1 cellular context compared by ENCODE assay signal in the genomic region with DNA sequence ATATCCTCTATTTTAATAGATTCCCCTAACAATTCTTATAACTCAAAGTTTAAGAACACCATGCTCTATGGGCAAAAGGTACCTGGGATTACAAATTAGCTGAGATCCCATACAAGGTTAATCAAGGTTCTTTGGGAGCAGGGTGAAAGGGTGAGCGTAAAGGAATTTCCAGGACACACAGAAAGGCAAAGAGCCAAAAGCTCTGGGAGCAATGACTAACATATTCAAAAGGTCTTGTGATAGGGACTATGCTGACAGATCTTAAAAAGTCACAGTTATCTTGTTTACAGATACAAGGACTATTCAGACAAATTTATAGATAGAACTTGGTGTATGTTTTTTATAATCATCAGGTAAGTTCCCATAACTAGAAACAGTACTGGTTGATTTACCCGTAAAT.
TF ChIP-seq lines count a peak whose summit lies in the region.

No MANE protein-coding gene starts in this region.

TF ChIP-seq in HepG2, 621 proteins besides CTCF, POLR2A, EP300 and RAD21:
- no peak for TF ChIP-seq PTBP1 (IDR thresholded peaks at IDR 0.05; ENCODE audit: low read depth, low read length, poor library complexity, severe bottlenecking)
- TF ChIP-seq, protein P1, sequence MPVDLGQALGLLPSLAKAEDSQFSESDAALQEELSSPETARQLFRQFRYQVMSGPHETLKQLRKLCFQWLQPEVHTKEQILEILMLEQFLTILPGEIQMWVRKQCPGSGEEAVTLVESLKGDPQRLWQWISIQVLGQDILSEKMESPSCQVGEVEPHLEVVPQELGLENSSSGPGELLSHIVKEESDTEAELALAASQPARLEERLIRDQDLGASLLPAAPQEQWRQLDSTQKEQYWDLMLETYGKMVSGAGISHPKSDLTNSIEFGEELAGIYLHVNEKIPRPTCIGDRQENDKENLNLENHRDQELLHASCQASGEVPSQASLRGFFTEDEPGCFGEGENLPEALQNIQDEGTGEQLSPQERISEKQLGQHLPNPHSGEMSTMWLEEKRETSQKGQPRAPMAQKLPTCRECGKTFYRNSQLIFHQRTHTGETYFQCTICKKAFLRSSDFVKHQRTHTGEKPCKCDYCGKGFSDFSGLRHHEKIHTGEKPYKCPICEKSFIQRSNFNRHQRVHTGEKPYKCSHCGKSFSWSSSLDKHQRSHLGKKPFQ (CRISPR knock-in tag; IDR thresholded peaks at IDR 0.05; ENCODE audit: insufficient replicate concordance), result no peak
- TF ChIP-seq ZNF121 (CRISPR knock-in tag; IDR thresholded peaks at IDR 0.05), result no peak
- TF ChIP-seq, protein P2, sequence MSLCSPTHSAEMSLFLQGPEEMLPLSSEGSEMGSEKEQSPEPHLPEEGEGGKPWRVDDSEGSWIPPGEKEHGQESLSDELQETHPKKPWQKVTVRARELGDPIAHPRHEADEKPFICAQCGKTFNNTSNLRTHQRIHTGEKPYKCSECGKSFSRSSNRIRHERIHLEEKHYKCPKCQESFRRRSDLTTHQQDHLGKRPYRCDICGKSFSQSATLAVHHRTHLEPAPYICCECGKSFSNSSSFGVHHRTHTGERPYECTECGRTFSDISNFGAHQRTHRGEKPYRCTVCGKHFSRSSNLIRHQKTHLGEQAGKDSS (CRISPR knock-in tag; IDR thresholded peaks at IDR 0.05; ENCODE audit: borderline replicate concordance, low read depth), result no peak
- TF ChIP-seq GATA4 (IDR thresholded peaks at IDR 0.05; ENCODE audit: borderline replicate concordance, low read depth), result no peak
- TF ChIP-seq HNF4G (IDR thresholded peaks at IDR 0.05; ENCODE audit: borderline replicate concordance, low read depth, low read length), result no peak
- TF ChIP-seq HNF4G (CRISPR knock-in tag; IDR thresholded peaks at IDR 0.05; ENCODE audit: borderline replicate concordance, low read depth), result no peak
- TF ChIP-seq ZNF333 (CRISPR knock-in tag; IDR thresholded peaks at IDR 0.05; ENCODE audit: borderline replicate concordance), result no peak
- TF ChIP-seq, protein P3, sequence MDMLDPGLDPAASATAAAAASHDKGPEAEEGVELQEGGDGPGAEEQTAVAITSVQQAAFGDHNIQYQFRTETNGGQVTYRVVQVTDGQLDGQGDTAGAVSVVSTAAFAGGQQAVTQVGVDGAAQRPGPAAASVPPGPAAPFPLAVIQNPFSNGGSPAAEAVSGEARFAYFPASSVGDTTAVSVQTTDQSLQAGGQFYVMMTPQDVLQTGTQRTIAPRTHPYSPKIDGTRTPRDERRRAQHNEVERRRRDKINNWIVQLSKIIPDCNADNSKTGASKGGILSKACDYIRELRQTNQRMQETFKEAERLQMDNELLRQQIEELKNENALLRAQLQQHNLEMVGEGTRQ (IDR thresholded peaks at IDR 0.05; ENCODE audit: low read depth, low read length), result no peak
- TF ChIP-seq, protein P3 (CRISPR knock-in tag; IDR thresholded peaks at IDR 0.05; ENCODE audit: borderline replicate concordance), result no peak
- no peak for TF ChIP-seq HCFC1 (IDR thresholded peaks at IDR 0.05; ENCODE audit: low read depth, low read length)
- no peak for TF ChIP-seq ERF (CRISPR knock-in tag; IDR thresholded peaks at IDR 0.05)
- TF ChIP-seq, protein P4, sequence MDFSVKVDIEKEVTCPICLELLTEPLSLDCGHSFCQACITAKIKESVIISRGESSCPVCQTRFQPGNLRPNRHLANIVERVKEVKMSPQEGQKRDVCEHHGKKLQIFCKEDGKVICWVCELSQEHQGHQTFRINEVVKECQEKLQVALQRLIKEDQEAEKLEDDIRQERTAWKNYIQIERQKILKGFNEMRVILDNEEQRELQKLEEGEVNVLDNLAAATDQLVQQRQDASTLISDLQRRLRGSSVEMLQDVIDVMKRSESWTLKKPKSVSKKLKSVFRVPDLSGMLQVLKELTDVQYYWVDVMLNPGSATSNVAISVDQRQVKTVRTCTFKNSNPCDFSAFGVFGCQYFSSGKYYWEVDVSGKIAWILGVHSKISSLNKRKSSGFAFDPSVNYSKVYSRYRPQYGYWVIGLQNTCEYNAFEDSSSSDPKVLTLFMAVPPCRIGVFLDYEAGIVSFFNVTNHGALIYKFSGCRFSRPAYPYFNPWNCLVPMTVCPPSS (IDR thresholded peaks at IDR 0.05), result no peak
- TF ChIP-seq KDM5B (CRISPR knock-in tag; IDR thresholded peaks at IDR 0.05; ENCODE audit: borderline replicate concordance), result no peak
- TF ChIP-seq KDM2A (CRISPR knock-in tag; IDR thresholded peaks at IDR 0.05; ENCODE audit: borderline replicate concordance, low read depth), result no peak
- no peak for TF ChIP-seq JDP2 (CRISPR knock-in tag; IDR thresholded peaks at IDR 0.05; ENCODE audit: borderline replicate concordance)
